12 cellular contexts compared by ENCODE assay signal in the genomic region with DNA sequence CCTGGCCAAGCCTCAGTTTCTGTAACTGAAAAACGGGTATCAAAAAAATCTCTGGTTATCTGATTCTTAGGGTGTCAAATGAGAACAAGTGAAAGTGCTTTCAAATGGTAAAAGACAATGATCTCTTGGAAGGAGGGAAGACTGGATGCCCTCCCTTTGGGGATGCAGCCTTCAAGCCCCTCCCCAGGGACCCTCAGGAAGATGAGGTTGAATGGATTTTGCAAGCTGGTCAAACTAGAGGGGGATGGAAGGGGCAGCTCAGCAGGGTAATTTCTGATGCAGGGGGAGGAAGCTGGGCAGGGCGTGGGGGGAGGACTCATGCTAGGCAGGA. TPM values are rescaled to one million over a fixed set of nuclear protein-coding genes. Genes with fewer than 3 reads are reported as not detected.
DNase-seq lines count a peak whose midpoint lies in the region; ATAC-seq, FAIRE-seq and TF ChIP-seq lines count a peak whose summit lies in the region.
"Had no signal": no experiment of that assay in that cellular context is flagged by ENCODE, and none has a peak within 500 bp of the region (broad histone marks: within the 10 kb centered on the region; RNA-seq: fewer than 3 reads in every experiment).

No MANE protein-coding gene starts in this region.

- no peaks in the 10 kb centered on the region for H4K20me1 ChIP-seq in mammary epithelial cell (ENCODE audit: insufficient read depth, low read length)

- no peak for FAIRE-seq in H54 (lab: Jason Lieb, UNC)

- H3K4me3 Mint-ChIP-seq in activated CD4-positive, alpha-beta T cell treated with anti-CD3 and anti-CD28 coated beads, Interleukin-2, amount 10 ng/mL, durations not matched to agents 24 days and 14 days, result no peak overlapping the region
- H3K4me3 Mint-ChIP-seq: activated CD8-positive, alpha-beta memory T cell treated with anti-CD3 and anti-CD28 coated beads, Interleukin-2, amount 10 ng/mL, durations not matched to agents 7 days and 5 days had no signal

- CTCF ChIA-PET in mammary epithelial cell (lab: Charles Lee; ENCODE audit: low non-redundant PET), result interaction anchor here (0.7 kb wide), 1 partner anchor 14 kb away, joined by 4 read pairs; no protein-coding TSS in a partner anchor

- H3K27me3 ChIP-seq in HUES6 (ENCODE audit: control insufficient read depth, insufficient read depth, low read length) (no peaks in the 10 kb centered on the region), mammary epithelial cell (ENCODE audit: insufficient read depth, low read length) (no peaks in the 10 kb centered on the region), layer of hippocampus (ENCODE audit: control insufficient read depth, insufficient read depth, low read length) (no peaks in the 10 kb centered on the region)

- peak overlapping the region; percentile 44 for H3K4me2 ChIP-seq in mammary epithelial cell (ENCODE audit: insufficient read depth, low read depth, low read length)

- peaks cover 62% of the 10 kb centered on the region for H3K4me1 ChIP-seq in HUES6 (ENCODE audit: control insufficient read depth, insufficient read depth, low read length)
- H3K4me1 ChIP-seq in mammary epithelial cell (ENCODE audit: insufficient read depth, low read length), result peaks cover 71% of the 10 kb centered on the region

- peaks cover 5% of the 10 kb centered on the region for H3K4me1 Mint-ChIP-seq in activated CD4-positive, alpha-beta T cell treated with anti-CD3 and anti-CD28 coated beads, Interleukin-2, amount 10 ng/mL, durations not matched to agents 24 days and 14 days

- peak overlapping the region; percentile 44 for H2AFZ ChIP-seq in mammary epithelial cell (ENCODE audit: low read depth, low read length)

- no peaks in the 10 kb centered on the region for H3K9me3 ChIP-seq in HUES6 (ENCODE audit: control insufficient read depth, insufficient read depth, low read depth, low read length)
- H3K9me3 ChIP-seq in mammary epithelial cell (replicated peaks; ENCODE audit: insufficient read depth, low read length), result no peaks in the 10 kb centered on the region

- TF ChIP-seq POLR2A in H54 (IDR thresholded peaks at IDR 0.05; ENCODE audit: low read depth, low read length), result no peak

- H3K79me2 ChIP-seq in mammary epithelial cell (ENCODE audit: insufficient read depth, low read length), result peaks cover 12% of the 10 kb centered on the region

- intact Hi-C loops in mammary epithelial cell (cut with micrococcal nuclease), result no loop called here
- intact Hi-C loops in activated CD4-positive, alpha-beta T cell treated with anti-CD3 and anti-CD28 coated beads, Interleukin-2, amount 10 ng/mL, durations not matched to agents 24 days and 14 days (cut with micrococcal nuclease), result no loop called here

- H3K36me3 Mint-ChIP-seq in activated CD4-positive, alpha-beta T cell treated with anti-CD3 and anti-CD28 coated beads, Interleukin-2, amount 10 ng/mL, durations not matched to agents 24 days and 14 days (ENCODE audit: low read depth), result no peaks in the 10 kb centered on the region
- H3K36me3 Mint-ChIP-seq: activated CD8-positive, alpha-beta memory T cell treated with anti-CD3 and anti-CD28 coated beads, Interleukin-2, amount 10 ng/mL, durations not matched to agents 7 days and 5 days had no signal

- H3K36me3 ChIP-seq in HUES6 (ENCODE audit: control insufficient read depth, insufficient read depth, low read length), result no peaks in the 10 kb centered on the region
- no peaks in the 10 kb centered on the region for H3K36me3 ChIP-seq in mammary epithelial cell (ENCODE audit: insufficient read depth, low read length)

- peaks cover 37% of the 10 kb centered on the region for H3K27me3 Mint-ChIP-seq in activated CD4-positive, alpha-beta T cell treated with anti-CD3 and anti-CD28 coated beads, Interleukin-2, amount 10 ng/mL, durations not matched to agents 24 days and 14 days

- no peak for TF ChIP-seq CTCF in mammary epithelial cell (conservative IDR thresholded peaks at IDR 0.05 in 1 of 2, IDR thresholded peaks at IDR 0.05 in 1 of 2; ENCODE audit: extremely low read depth in 1 of 2, insufficient read depth in 1 of 2, low read depth in 1 of 2, low read length in 2 of 2)

- no peak overlapping the region for H3K27ac Mint-ChIP-seq in activated CD4-positive, alpha-beta T cell treated with anti-CD3 and anti-CD28 coated beads, Interleukin-2, amount 10 ng/mL, durations not matched to agents 24 days and 14 days
- H3K27ac Mint-ChIP-seq: activated CD8-positive, alpha-beta memory T cell treated with anti-CD3 and anti-CD28 coated beads, Interleukin-2, amount 10 ng/mL, durations not matched to agents 7 days and 5 days had no signal

- H3K9me3 Mint-ChIP-seq in activated CD4-positive, alpha-beta T cell treated with anti-CD3 and anti-CD28 coated beads, Interleukin-2, amount 10 ng/mL, durations not matched to agents 24 days and 14 days, result no peaks in the 10 kb centered on the region

- H3K4me3 ChIP-seq in HUES6 (ENCODE audit: low read depth, low read length) (peak overlapping the region; percentile 59; the same call in 1 of the 2 replicates), mammary epithelial cell (replicated peaks in 1 of 3; ENCODE audit: insufficient read depth in 1 of 3, low read depth in 2 of 3, low read length in 3 of 3) (no peak overlapping the region)

- H3K9ac ChIP-seq in HUES6 (ENCODE audit: low read length) (peak overlapping the region; percentile 49), mammary epithelial cell (ENCODE audit: insufficient read depth, low read length) (no peak overlapping the region)

- no peak for ATAC-seq in GM21825 (IDR thresholded peaks at IDR 0.05; ENCODE audit: unreplicated experiment)
- ATAC-seq: activated CD8-positive, alpha-beta memory T cell treated with anti-CD3 and anti-CD28 coated beads, Interleukin-2, amount 10 ng/mL, durations not matched to agents 7 days and 5 days; esophagus mucosa had no signal

- H3K27ac ChIP-seq in HUES6 (ENCODE audit: low read depth, low read length) (peak overlapping the region; percentile 86; the same call in 1 of the 2 replicates), mammary epithelial cell (ENCODE audit: insufficient read depth, low read depth, low read length) (no peak overlapping the region), layer of hippocampus (ENCODE audit: low read depth, low read length) (peak overlapping the region; percentile 68), substantia nigra (ENCODE audit: low read depth, low read length, poor library complexity, severe bottlenecking) (peak overlapping the region; percentile 83)

- BruUV-seq in mammary epithelial cell (replicated peaks; lab: Mats Ljungman, UMichigan), result no TSS peak

- DNase-seq in mammary epithelial cell (no peak), substantia nigra (lab: John Stamatoyannopoulos, UW) (no peak), H54 (ENCODE audit: insufficient read length, low spot score) (no peak), GM19238 (ENCODE audit: insufficient read length, low spot score) (no peak)
- DNase-seq in activated CD4-positive, alpha-beta T cell treated with anti-CD3 and anti-CD28 coated beads, Interleukin-2, amount 10 ng/mL, durations not matched to agents 24 days and 14 days, result no peak
- DNase-seq: activated CD8-positive, alpha-beta memory T cell treated with anti-CD3 and anti-CD28 coated beads, Interleukin-2, amount 10 ng/mL, durations not matched to agents 7 days and 5 days; midbrain; NCI-H524 had no signal

- dilution Hi-C loops in mammary epithelial cell (cut with HindIII; ENCODE audit: low sequenced_read_pairs), result no loop called here

- in situ Hi-C loops in mammary epithelial cell (cut with MboI; ENCODE audit: low sequenced_read_pairs in 2 of 2), result no loop called here

- 100% methylated on average over 1 of the region's 2 CpGs for WGBS in mammary epithelial cell (ENCODE audit: low coverage, missing lambda C conversion rate)

RNA-seq across cellular contexts. Expression of a gene that starts 22.4 kb away (rescaled TPM):
- total RNA-seq in mammary epithelial cell, result 10 to 100 TPM; 30.5 to 43.0 TPM
- 11.4 TPM for polyA plus RNA-seq in mammary epithelial cell
- polyA minus RNA-seq in mammary epithelial cell, result 28.8 TPM
- total RNA-seq in activated CD4-positive, alpha-beta T cell treated with anti-CD3 and anti-CD28 coated beads, Interleukin-2, amount 10 ng/mL, durations not matched to agents 24 days and 14 days, result 0.19 and 0.61 TPM in 2 replicates

Comparison
In these comparisons a context has a peak if more than half of its experiments do, and no peak if none do; other contexts are left out.
1. RNA of a gene that starts 22.4 kb away (total RNA-seq): 30.5 to 43.0 TPM in mammary epithelial cell; 0.19 to 0.61 TPM in activated CD4-positive, alpha-beta T cell treated with anti-CD3 and anti-CD28 coated beads, Interleukin-2, amount 10 ng/mL, durations not matched to agents 24 days and 14 days; every median in the first group is over 10 times any median in the second.